ENCODE assay signal across 10 cellular contexts in genomic region chr1:241895013-241895412, GRCh38. TPM values are rescaled to one million over a fixed set of nuclear protein-coding genes. Genes with fewer than 3 reads are reported as not detected.
A peak's percentile ranks its signal among the peaks of the same experiment; 100 is the strongest.
DNase-seq lines count a peak whose midpoint lies in the region; ATAC-seq and TF ChIP-seq lines count a peak whose summit lies in the region.
"Had no signal": no experiment of that assay in that cellular context is flagged by ENCODE, and none has a peak within 500 bp of the region (broad histone marks: within the 10 kb centered on the region; RNA-seq: fewer than 3 reads in every experiment).

No MANE protein-coding gene starts in this region.

- H3K36me3 Mint-ChIP-seq in activated naive CD4-positive, alpha-beta T cell treated with anti-CD3 and anti-CD28 coated beads, Interleukin-2, amount 50 U/mL, for 72 hours = peaks cover 0 to 13% of the 10 kb centered on the region in 2 donors

- H3K9me3 ChIP-seq in OCI-LY7 (ENCODE audit: low read length) (no peaks in the 10 kb centered on the region), lower lobe of right lung (no peaks in the 10 kb centered on the region)

- TF ChIP-seq CTCF in OCI-LY7 (conservative IDR thresholded peaks at IDR 0.05; ENCODE audit: low read length) (no peak), lower lobe of right lung (IDR thresholded peaks at IDR 0.05) (no peak)

- no peaks in the 10 kb centered on the region for H3K27me3 ChIP-seq in lower lobe of right lung (ENCODE audit: low read depth)

- intact Hi-C loops in OCI-LY7 (cut with micrococcal nuclease; ENCODE audit: unreplicated experiment) = loop anchor here (5.0 kb wide), 1 partner anchor 92 kb away; no protein-coding TSS in a partner anchor
- intact Hi-C loops in lower lobe of right lung (cut with DNase I) = no loop called here

- no peaks in the 10 kb centered on the region for H3K9me3 Mint-ChIP-seq in activated naive CD4-positive, alpha-beta T cell treated with anti-CD3 and anti-CD28 coated beads, Interleukin-2, amount 50 U/mL, for 72 hours

- CTCF ChIA-PET in OCI-LY7 (lab: Charles Lee; ENCODE audit: unreplicated experiment) = no interaction called here

- H3K27ac ChIP-seq in OCI-LY7 (ENCODE audit: low read depth, low read length, poor library complexity, severe bottlenecking) (no peak overlapping the region), lower lobe of right lung (no peak overlapping the region)

- no peak overlapping the region for H3K27ac Mint-ChIP-seq in activated naive CD4-positive, alpha-beta T cell treated with anti-CD3 and anti-CD28 coated beads, Interleukin-2, amount 50 U/mL, for 72 hours

- peak; percentile 64 for ATAC-seq in HG02852 (IDR thresholded peaks at IDR 0.05; ENCODE audit: unreplicated experiment)
- peak; percentile 38 for ATAC-seq in HG03575 (IDR thresholded peaks at IDR 0.05; ENCODE audit: extremely low read depth, insufficient number of reproducible peaks, low FRiP score, unreplicated experiment)
- ATAC-seq in activated naive CD4-positive, alpha-beta T cell treated with anti-CD3 and anti-CD28 coated beads, Interleukin-2, amount 50 U/mL, for 72 hours = no peak
- ATAC-seq in lower lobe of right lung = no peak
- ATAC-seq: left colon had no signal

- no peak overlapping the region for H2AFZ ChIP-seq in OCI-LY7 (ENCODE audit: low read length)

- H3K36me3 ChIP-seq in OCI-LY7 (ENCODE audit: insufficient read depth, low read length) = peaks cover 68% of the 10 kb centered on the region
- no peaks in the 10 kb centered on the region for H3K36me3 ChIP-seq in lower lobe of right lung

- H3K4me3 ChIP-seq in OCI-LY7 (ENCODE audit: low read depth, low read length, poor library complexity, severe bottlenecking) = no peak overlapping the region
- no peak overlapping the region for H3K4me3 ChIP-seq in lower lobe of right lung

- H3K79me2 ChIP-seq in OCI-LY7 (ENCODE audit: insufficient read depth, low read depth, low read length) = no peaks in the 10 kb centered on the region

- H4K20me1 ChIP-seq in OCI-LY7 (ENCODE audit: insufficient read depth, low read length) = no peaks in the 10 kb centered on the region

- peaks cover 17% of the 10 kb centered on the region for H3K4me1 ChIP-seq in OCI-LY7 (ENCODE audit: insufficient read depth, low read length, poor library complexity, severe bottlenecking)
- H3K4me1 ChIP-seq in lower lobe of right lung = no peaks in the 10 kb centered on the region

- H3K9me2 ChIP-seq in OCI-LY7 (ENCODE audit: insufficient read depth, low read length) = no peaks in the 10 kb centered on the region

- no peak overlapping the region for H3K4me2 ChIP-seq in OCI-LY7 (ENCODE audit: low read length)

- DNase-seq in SIG-M5 treated with dmso at 0.1 percent for 504 hours (lab: John Stamatoyannopoulos, UW; ENCODE audit: unreplicated experiment) (peak; percentile 45), SIG-M5 (lab: John Stamatoyannopoulos, UW) (no peak), renal cortical epithelial cell (ENCODE audit: low read depth) (peak; percentile 37), OCI-LY7 (ENCODE audit: low spot score) (no peak), lower lobe of right lung (no peak)
- DNase-seq in activated naive CD4-positive, alpha-beta T cell treated with anti-CD3 and anti-CD28 coated beads, Interleukin-2, amount 50 U/mL, for 72 hours (ENCODE audit: low spot score in 2 of 2) = no peak
- DNase-seq: 8988T, left colon had no signal

- POLR2A ChIA-PET in OCI-LY7 (lab: Charles Lee) = interaction anchor here (0.6 to 1.1 kb wide), 2 partner anchors 16 to 27 kb away, joined by 4 to 8 read pairs; no protein-coding TSS in a partner anchor

- no TSS peak for BruUV-seq in OCI-LY7 (replicated peaks; lab: Mats Ljungman, UMichigan)

RNA-seq across cellular contexts. Expression of gene EXO1, which starts 47.0 kb away (rescaled TPM):
- 1.8 and 7.5 TPM in 2 replicates for total RNA-seq in renal cortical epithelial cell
- 10 to 100 TPM; 49.3 to 69.1 TPM for total RNA-seq in activated naive CD4-positive, alpha-beta T cell treated with anti-CD3 and anti-CD28 coated beads, Interleukin-2, amount 50 U/mL, for 72 hours
- 60.3 and 67.7 TPM in 2 replicates for total RNA-seq in OCI-LY7 (2014; rRNA removed; shearing (Covaris generic))
- 66.3 and 78.0 TPM in 2 replicates for total RNA-seq in OCI-LY7 (2022)
- total RNA-seq in lower lobe of right lung = 1.4 TPM

Comparison
In these comparisons a context has a peak if more than half of its experiments do, and no peak if none do; other contexts are left out.
1. DNase-seq: peak in SIG-M5 treated with dmso at 0.1 percent for 504 hours (single experiment) and renal cortical epithelial cell (single experiment); none in SIG-M5 (single experiment), activated naive CD4-positive, alpha-beta T cell treated with anti-CD3 and anti-CD28 coated beads, Interleukin-2, amount 50 U/mL, for 72 hours (0 of 2), OCI-LY7 (single experiment) and lower lobe of right lung (single experiment).
2. ATAC-seq: peak in HG02852 (single experiment) and HG03575 (single experiment); none in activated naive CD4-positive, alpha-beta T cell treated with anti-CD3 and anti-CD28 coated beads, Interleukin-2, amount 50 U/mL, for 72 hours (0 of 2) and lower lobe of right lung (0 of 2).